In the genomic region with DNA sequence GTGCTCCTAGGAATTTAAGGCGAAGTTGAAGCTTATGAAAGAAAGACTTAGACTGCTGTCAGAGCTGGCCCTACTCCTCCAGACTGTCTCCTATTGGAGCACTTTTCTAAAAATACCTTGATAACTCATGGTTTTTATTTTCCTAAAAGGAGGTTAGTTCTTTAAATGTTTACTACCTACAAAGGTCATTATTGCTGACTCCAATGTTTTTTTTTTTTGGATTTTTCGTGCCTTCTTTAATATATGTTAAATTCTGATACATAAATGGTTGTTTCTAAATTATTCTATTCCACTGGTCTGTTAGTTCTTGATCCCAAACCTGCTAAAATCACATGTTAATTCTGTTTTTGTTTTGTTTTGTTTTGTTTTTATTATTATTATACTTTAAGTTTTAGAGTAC, we compare ENCODE assay signal across 34 cellular contexts.
"Had no signal": no experiment of that assay in that cellular context is flagged by ENCODE, and none has a peak within 500 bp of the region (broad histone marks: within the 10 kb centered on the region; RNA-seq: fewer than 3 reads in every experiment).

No MANE protein-coding gene starts in this region.

- H3K9me3 ChIP-seq: adrenal gland, body of pancreas, breast epithelium had no signal

- H3K4me1 ChIP-seq: adrenal gland, body of pancreas, breast epithelium had no signal

- H3K4me3 ChIP-seq: adrenal gland, body of pancreas, breast epithelium had no signal

- H3K27me3 ChIP-seq: adrenal gland, body of pancreas, brain microvascular endothelial cell, breast epithelium had no signal

- FAIRE-seq: astrocyte, colon, TTC549 had no signal

- ATAC-seq: activated CD8-positive, alpha-beta T cell treated with anti-CD3 and anti-CD28 coated beads for 36 hours; activated naive CD4-positive, alpha-beta T cell treated with anti-CD3 and anti-CD28 coated beads, Interleukin-2, amount 50 U/mL, for 72 hours; activated T-cell treated with anti-CD3 and anti-CD28 coated beads, Interleukin-2, amount 50 U/mL, for 4 hours; activated T-cell treated with anti-CD3 and anti-CD28 coated beads, Interleukin-2, amount 50 U/mL, for 72 hours; activated T-helper 17 cell treated with anti-CD3 and anti-CD28 coated beads, Interleukin-2, amount 50 U/mL, for 72 hours; body of pancreas had no signal

- H3K36me3 ChIP-seq: adrenal gland, brain microvascular endothelial cell, breast epithelium had no signal

- H3K27ac ChIP-seq: adrenal gland, body of pancreas, brain microvascular endothelial cell, breast epithelium, VCaP had no signal

- DNase-seq: activated B cell treated with CpG ODN at 0.5 μM for 24 hours; activated CD4-positive, alpha-beta memory T cell treated with anti-CD3 and anti-CD28 coated beads for 36 hours; activated CD4-positive, alpha-beta T cell treated with anti-CD3 and anti-CD28 coated beads for 4 hours; activated CD4-positive, alpha-beta T cell treated with anti-CD3 and anti-CD28 coated beads, Interleukin-2, amount 10 ng/mL, durations not matched to agents 24 days and 14 days; activated CD4-positive, alpha-beta T cell treated with anti-CD3 and anti-CD28 coated beads, Interleukin-2, amount 50 U/mL, for 1 hour; activated CD4-positive, alpha-beta T cell treated with anti-CD3 and anti-CD28 coated beads, Interleukin-2, amount 50 U/mL, for 4 hours; activated CD4-positive, CD25-positive, alpha-beta regulatory T cell treated with anti-CD3 and anti-CD28 coated beads, Interleukin-2, amount 50 U/mL, for 72 hours; activated CD8-positive, alpha-beta memory T cell treated with anti-CD3 and anti-CD28 coated beads, Interleukin-2, amount 50 U/mL, for 4 hours; activated CD8-positive, alpha-beta T cell treated with anti-CD3 and anti-CD28 coated beads for 36 hours; activated effector memory CD4-positive, alpha-beta T cell treated with anti-CD3 and anti-CD28 coated beads, Interleukin-2, amount 50 U/mL, for 16 hours; activated gamma-delta T cell treated with Interleukin-2 at 50 U/mL for 16 hours; activated naive CD4-positive, alpha-beta T cell; activated naive CD4-positive, alpha-beta T cell treated with anti-CD3 and anti-CD28 coated beads for 36 hours; activated naive CD4-positive, alpha-beta T cell treated with anti-CD3 and anti-CD28 coated beads, Interleukin-2, amount 50 U/mL, for 16 hours; activated naive CD8-positive, alpha-beta T cell treated with anti-CD3 and anti-CD28 coated beads for 36 hours; activated T-cell treated with anti-CD3 and anti-CD28 coated beads for 4 hours; activated T-cell treated with anti-CD3 and anti-CD28 coated beads, Interleukin-2, amount 50 U/mL, for 1 hour; activated T-cell treated with anti-CD3 and anti-CD28 coated beads, Interleukin-2, amount 50 U/mL, for 4 hours; activated T-cell treated with anti-CD3 and anti-CD28 coated beads, Interleukin-2, amount 50 U/mL, for 72 hours; adrenal gland; amniotic stem cell; aorta; body of pancreas; brain microvascular endothelial cell; central memory CD4-positive, alpha-beta T cell; T-helper 2 cell; T-helper 9 cell had no signal
